Comparison of ENCODE assay signal across 16 cellular contexts in the genomic region with DNA sequence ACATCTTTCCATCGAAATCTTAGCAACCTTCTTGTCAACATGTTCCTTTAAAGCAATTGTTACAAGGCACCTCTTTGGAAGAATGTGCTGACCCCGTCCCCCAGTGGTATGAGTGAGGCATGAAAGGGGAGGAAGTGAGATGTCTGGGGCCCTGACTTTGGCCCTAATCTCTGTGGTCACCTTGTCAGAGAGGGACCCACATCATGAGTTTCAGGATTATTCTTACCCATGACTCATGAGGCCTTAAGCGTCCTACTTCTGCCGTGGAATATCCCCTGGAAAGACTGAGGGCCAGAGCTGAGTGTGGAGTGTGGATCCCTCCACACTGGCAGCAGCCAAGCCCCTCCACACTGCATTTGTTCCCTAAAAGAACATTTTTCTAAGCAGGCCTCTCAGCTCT.
A peak's percentile ranks its signal among the peaks of the same experiment; 100 is the strongest.
DNase-seq lines count a peak whose midpoint lies in the region; ATAC-seq and TF ChIP-seq lines count a peak whose summit lies in the region.
"Had no signal": no experiment of that assay in that cellular context is flagged by ENCODE, and none has a peak within 500 bp of the region (broad histone marks: within the 10 kb centered on the region; RNA-seq: fewer than 3 reads in every experiment).

No MANE protein-coding gene starts in this region.

- no peaks in the 10 kb centered on the region for H3K4me1 Mint-ChIP-seq in activated CD8-positive, alpha-beta T cell treated with anti-CD3 and anti-CD28 coated beads for 36 hours (ENCODE audit: low read depth)
- no peaks in the 10 kb centered on the region for H3K4me1 Mint-ChIP-seq in stimulated activated naive CD8-positive, alpha-beta T cell treated with anti-CD3 and anti-CD28 coated beads, Interleukin-15, amount 100 ng/mL, for 72 hours
- H3K4me1 Mint-ChIP-seq: CD4-positive, CD25-positive, alpha-beta regulatory T cell had no signal

- no peak for TF ChIP-seq CTCF in activated CD8-positive, alpha-beta T cell treated with anti-CD3 and anti-CD28 coated beads for 36 hours (IDR thresholded peaks at IDR 0.05)

- no peak overlapping the region for H3K4me3 Mint-ChIP-seq in activated CD8-positive, alpha-beta T cell treated with anti-CD3 and anti-CD28 coated beads for 36 hours
- H3K4me3 Mint-ChIP-seq in stimulated activated naive CD8-positive, alpha-beta T cell treated with anti-CD3 and anti-CD28 coated beads, Interleukin-15, amount 100 ng/mL, for 72 hours = no peak overlapping the region
- H3K4me3 Mint-ChIP-seq: CD4-positive, CD25-positive, alpha-beta regulatory T cell; naive thymus-derived CD8-positive, alpha-beta T cell had no signal

- H3K9me3 Mint-ChIP-seq in activated CD8-positive, alpha-beta T cell treated with anti-CD3 and anti-CD28 coated beads for 36 hours = no peaks in the 10 kb centered on the region
- no peaks in the 10 kb centered on the region for H3K9me3 Mint-ChIP-seq in stimulated activated naive CD8-positive, alpha-beta T cell treated with anti-CD3 and anti-CD28 coated beads, Interleukin-15, amount 100 ng/mL, for 72 hours
- H3K9me3 Mint-ChIP-seq: naive thymus-derived CD8-positive, alpha-beta T cell had no signal

- H3K27me3 Mint-ChIP-seq in activated CD8-positive, alpha-beta T cell treated with anti-CD3 and anti-CD28 coated beads for 36 hours = peaks cover 1% of the 10 kb centered on the region
- no peaks in the 10 kb centered on the region for H3K27me3 Mint-ChIP-seq in stimulated activated naive CD8-positive, alpha-beta T cell treated with anti-CD3 and anti-CD28 coated beads, Interleukin-15, amount 100 ng/mL, for 72 hours

- intact Hi-C loops in activated CD8-positive, alpha-beta T cell treated with anti-CD3 and anti-CD28 coated beads for 36 hours (cut with micrococcal nuclease) = no loop called here

- CTCF ChIA-PET in activated CD8-positive, alpha-beta T cell treated with anti-CD3 and anti-CD28 coated beads for 36 hours (lab: Charles Lee) = no interaction called here

- no peak overlapping the region for H3K27ac Mint-ChIP-seq in activated CD8-positive, alpha-beta T cell treated with anti-CD3 and anti-CD28 coated beads for 36 hours
- H3K27ac Mint-ChIP-seq in stimulated activated naive CD8-positive, alpha-beta T cell treated with anti-CD3 and anti-CD28 coated beads, Interleukin-15, amount 100 ng/mL, for 72 hours = no peak overlapping the region
- H3K27ac Mint-ChIP-seq: naive thymus-derived CD8-positive, alpha-beta T cell had no signal

- peak; percentile 3 to 6 for DNase-seq in activated CD4-positive, alpha-beta T cell treated with anti-CD3 and anti-CD28 coated beads, Interleukin-2, amount 50 U/mL, for 48 hours
- DNase-seq in activated CD4-positive, alpha-beta T cell treated with anti-CD3 and anti-CD28 coated beads, Interleukin-2, amount 50 U/mL, for 4 hours = no peak
- DNase-seq in activated CD8-positive, alpha-beta T cell treated with anti-CD3 and anti-CD28 coated beads for 36 hours = peak; percentile 3
- DNase-seq in stimulated activated naive CD8-positive, alpha-beta T cell treated with anti-CD3 and anti-CD28 coated beads, Interleukin-15, amount 100 ng/mL, for 72 hours = no peak
- no peak for DNase-seq in NCI-H1694 (lab: John Stamatoyannopoulos, UW)
- DNase-seq in ecto neural progenitor cell (ENCODE audit: low spot score) = no peak
- DNase-seq: activated naive CD4-positive, alpha-beta T cell treated with Interleukin-2 at 50 U/mL for 16 hours; CD4-positive, CD25-positive, alpha-beta regulatory T cell; effector CD4-positive, alpha-beta T cell; left ventricle myocardium inferior; naive thymus-derived CD8-positive, alpha-beta T cell; NCI-H446 treated with DMSO at 0.1 percent for 48 hours; OCI-M1; stimulated activated CD4-positive, alpha-beta T cell treated with anti-CD3 and anti-CD28 coated beads, Interleukin-2, amount 100 ng/mL, for 24 hours had no signal

- POLR2A ChIA-PET in activated CD8-positive, alpha-beta T cell treated with anti-CD3 and anti-CD28 coated beads for 36 hours (lab: Charles Lee) = no interaction called here

- peak; percentile 76 for ATAC-seq in HG02798 (IDR thresholded peaks at IDR 0.05; ENCODE audit: poor library complexity, unreplicated experiment)
- no peak for ATAC-seq in activated CD8-positive, alpha-beta T cell treated with anti-CD3 and anti-CD28 coated beads for 36 hours
- ATAC-seq in stimulated activated naive CD8-positive, alpha-beta T cell treated with anti-CD3 and anti-CD28 coated beads, Interleukin-15, amount 100 ng/mL, for 72 hours = peak; percentile 58
- no peak for ATAC-seq in HG03469 (IDR thresholded peaks at IDR 0.05; ENCODE audit: unreplicated experiment)
- ATAC-seq: naive thymus-derived CD8-positive, alpha-beta T cell had no signal

- H3K36me3 Mint-ChIP-seq in activated CD8-positive, alpha-beta T cell treated with anti-CD3 and anti-CD28 coated beads for 36 hours (ENCODE audit: low read depth) = no peaks in the 10 kb centered on the region
- H3K36me3 Mint-ChIP-seq: CD4-positive, CD25-positive, alpha-beta regulatory T cell; naive thymus-derived CD8-positive, alpha-beta T cell had no signal

Comparison
In these comparisons a context has a peak if more than half of its experiments do, and no peak if none do; other contexts are left out.
1. DNase-seq: peak in activated CD4-positive, alpha-beta T cell treated with anti-CD3 and anti-CD28 coated beads, Interleukin-2, amount 50 U/mL, for 48 hours (2 of 2) and activated CD8-positive, alpha-beta T cell treated with anti-CD3 and anti-CD28 coated beads for 36 hours (single experiment); none in activated CD4-positive, alpha-beta T cell treated with anti-CD3 and anti-CD28 coated beads, Interleukin-2, amount 50 U/mL, for 4 hours (0 of 2), stimulated activated naive CD8-positive, alpha-beta T cell treated with anti-CD3 and anti-CD28 coated beads, Interleukin-15, amount 100 ng/mL, for 72 hours (0 of 2), NCI-H1694 (single experiment) and ecto neural progenitor cell (single experiment).
2. ATAC-seq: peak in HG02798 (single experiment) and stimulated activated naive CD8-positive, alpha-beta T cell treated with anti-CD3 and anti-CD28 coated beads, Interleukin-15, amount 100 ng/mL, for 72 hours (single experiment); none in activated CD8-positive, alpha-beta T cell treated with anti-CD3 and anti-CD28 coated beads for 36 hours (single experiment) and HG03469 (single experiment).